In genomic region chr3:33834117-33834495, GRCh38 we compare ENCODE assay signal across 15 cellular contexts. TPM values are rescaled to one million over a fixed set of nuclear protein-coding genes. Genes with fewer than 3 reads are reported as not detected.
DNase-seq lines count a peak whose midpoint lies in the region; ATAC-seq, FAIRE-seq and TF ChIP-seq lines count a peak whose summit lies in the region.
"Had no signal": no experiment of that assay in that cellular context is flagged by ENCODE, and none has a peak within 500 bp of the region (broad histone marks: within the 10 kb centered on the region; RNA-seq: fewer than 3 reads in every experiment).

No MANE protein-coding gene starts in this region.

- TF ChIP-seq CTCF in GM12878 (IDR thresholded peaks at IDR 0.05 in 2 of 3, conservative IDR thresholded peaks at IDR 0.05 in 1 of 3; ENCODE audit: control insufficient read depth in 2 of 3, extremely low read depth in 1 of 3, insufficient read depth in 1 of 3, low read depth in 3 of 3, low read length in 3 of 3): no peak
- TF ChIP-seq CTCF in gastroesophageal sphincter (IDR thresholded peaks at IDR 0.05): no peak

- TF ChIP-seq EP300 in GM12878 (IDR thresholded peaks at IDR 0.05; ENCODE audit: borderline replicate concordance in 1 of 2, control insufficient read depth in 1 of 2, low read depth in 2 of 2, low read length in 2 of 2) (no peak), gastroesophageal sphincter (IDR thresholded peaks at IDR 0.05) (no peak)

- CTCF ChIA-PET in GM12878 (lab: Yijun Ruan, JAX): no interaction called here

- no peak overlapping the region for H2AFZ ChIP-seq in GM12878 (ENCODE audit: control insufficient read depth, low read depth, low read length)

- H3K9me3 ChIP-seq in GM12878 (replicated peaks; ENCODE audit: control insufficient read depth, insufficient read depth, low read length) (no peaks in the 10 kb centered on the region), gastroesophageal sphincter (no peaks in the 10 kb centered on the region)
- H3K9me3 ChIP-seq: lower lobe of right lung, suprapubic skin had no signal

- no peaks in the 10 kb centered on the region for H3K79me2 ChIP-seq in GM12878 (ENCODE audit: control insufficient read depth, insufficient read depth, low read length)

- H3K36me3 ChIP-seq in GM12878 (ENCODE audit: control insufficient read depth in 2 of 2, insufficient read depth in 2 of 2, low read length in 1 of 2) (peaks cover 3 to 26% of the 10 kb centered on the region in 2 experiments), gastroesophageal sphincter (peaks cover 0 to 70% of the 10 kb centered on the region in 2 donors)

- H3K4me1 ChIP-seq in GM12878 (ENCODE audit: control insufficient read depth, insufficient read depth, low read length): peaks cover 6% of the 10 kb centered on the region; the same call in 1 of the 2 replicates
- H3K4me1 ChIP-seq in gastroesophageal sphincter: no peaks in the 10 kb centered on the region
- H3K4me1 ChIP-seq: lower lobe of right lung had no signal

- TF ChIP-seq POLR2A in GM12878 (IDR thresholded peaks at IDR 0.05; ENCODE audit: low read depth, low read length) (no peak), gastroesophageal sphincter (IDR thresholded peaks at IDR 0.05) (no peak)

- no peak for FAIRE-seq in GM12878 (lab: Jason Lieb, UNC)
- FAIRE-seq: K562 had no signal

- WGBS in GM12878 (ENCODE audit: insufficient coverage, insufficient replicate concordance, low lambda C conversion rate, missing lambda C conversion rate): 18% methylated on average over 4 of the region's 4 CpGs
- WGBS in gastroesophageal sphincter (ENCODE audit: low coverage in 1 of 2), 2 donors: 88 to 97% methylated on average over 4 of the region's 4 CpGs

- no peak overlapping the region for H3K9ac ChIP-seq in GM12878 (ENCODE audit: control insufficient read depth, insufficient read depth, low read length)

- in situ Hi-C loops in GM12878 (cut with MboI): no loop called here

- 0 out of 2 replicates have a peak overlapping the region, but pooled peaks have one; percentile 46 for H3K27ac ChIP-seq in GM12878 (ENCODE audit: control insufficient read depth, insufficient read depth)
- no peak overlapping the region for H3K27ac ChIP-seq in gastroesophageal sphincter
- H3K27ac ChIP-seq: lower lobe of right lung, suprapubic skin had no signal

- POLR2A ChIA-PET in GM12878 (lab: Charles Lee): no interaction called here

- ATAC-seq in GM18868 (IDR thresholded peaks at IDR 0.05; ENCODE audit: unreplicated experiment): peak; percentile 45
- peak; percentile 39 for ATAC-seq in HG02884 (IDR thresholded peaks at IDR 0.05; ENCODE audit: unreplicated experiment)
- no peak; the same call in 2 of the 3 replicates for ATAC-seq in GM12878
- no peak for ATAC-seq in gastroesophageal sphincter
- no peak for ATAC-seq in HG03159 (IDR thresholded peaks at IDR 0.05; ENCODE audit: unreplicated experiment)
- ATAC-seq: K562, lower lobe of right lung had no signal

- H4K20me1 ChIP-seq in GM12878 (ENCODE audit: control insufficient read depth, insufficient read depth): no peaks in the 10 kb centered on the region

- TF ChIP-seq RAD21 in GM12878 (IDR thresholded peaks at IDR 0.05; ENCODE audit: insufficient read depth, low read depth, low read length): no peak

- SMC1A ChIA-PET in GM12878 (lab: Charles Lee; ENCODE audit: uncharacterized antibody, unreplicated experiment): interaction anchor here (1.0 to 1.1 kb wide), 2 partner anchors 15 to 18 kb away, joined by 3 read pairs; no protein-coding TSS in a partner anchor

- H3K27me3 ChIP-seq in GM12878 (replicated peaks in 1 of 2; ENCODE audit: control insufficient read depth in 2 of 2, insufficient read depth in 2 of 2, low read length in 1 of 2): no peaks in the 10 kb centered on the region
- H3K27me3 ChIP-seq in gastroesophageal sphincter: no peaks in the 10 kb centered on the region
- H3K27me3 ChIP-seq: suprapubic skin had no signal

- intact Hi-C loops in GM12878 (cut with micrococcal nuclease; ENCODE audit: unreplicated experiment): no loop called here

- no TSS peak for BruUV-seq in GM12878 (replicated peaks; lab: Mats Ljungman, UMichigan)

- H3K4me3 ChIP-seq in GM08714 (ENCODE audit: low read length) (peak overlapping the region; percentile 31; the same call in 1 of the 2 replicates), GM12878 (no peak overlapping the region), gastroesophageal sphincter (no peak overlapping the region)
- H3K4me3 ChIP-seq: K562, lower lobe of right lung, suprapubic skin had no signal

- RAD21 ChIA-PET in GM12878 (lab: Charles Lee; ENCODE audit: unreplicated experiment): no interaction called here

- DNase-seq in GM12878 (ENCODE audit: low read depth, low spot score): no peak
- DNase-seq in DMS 273 (lab: John Stamatoyannopoulos, UW; ENCODE audit: unreplicated experiment): no peak
- DNase-seq in stimulated activated CD4-positive, alpha-beta T cell treated with anti-CD3 and anti-CD28 coated beads, Interleukin-15, amount 100 ng/mL, for 24 hours: no peak
- DNase-seq: GF-D8, lower lobe of right lung, NCI-H1417 treated with DMSO at 0.1 percent for 48 hours, NCI-H69, SHP77 had no signal

- peak overlapping the region; percentile 56; the same call in 1 of the 2 replicates for H3K4me2 ChIP-seq in GM12878 (ENCODE audit: control insufficient read depth, insufficient read depth)

TF ChIP-seq in GM12878, 131 proteins besides CTCF, POLR2A, EP300 and RAD21:
- no peak for TF ChIP-seq SREBF1 (IDR thresholded peaks at IDR 0.05; ENCODE audit: low read length)
- no peak for TF ChIP-seq ZSCAN29 (IDR thresholded peaks at IDR 0.05)
- TF ChIP-seq ZNF274 (IDR thresholded peaks at IDR 0.05; ENCODE audit: insufficient read depth, insufficient read length): no peak
- no peak for TF ChIP-seq NFXL1 (IDR thresholded peaks at IDR 0.05; ENCODE audit: borderline replicate concordance)
- TF ChIP-seq TARDBP (IDR thresholded peaks at IDR 0.05; ENCODE audit: borderline replicate concordance): no peak
- TF ChIP-seq ZBTB40 (IDR thresholded peaks at IDR 0.05; ENCODE audit: borderline replicate concordance): no peak
- no peak for TF ChIP-seq SPI1 (IDR thresholded peaks at IDR 0.05; ENCODE audit: borderline replicate concordance, insufficient read depth, low read depth, low read length)

RNA-seq across cellular contexts. Expression of gene PDCD6IP, which starts 35.7 kb away (rescaled TPM):
- total RNA-seq in GM12878 (2013; cell fraction: nucleolus; rRNA removed): 481 and 495 TPM in 2 replicates
- total RNA-seq in GM12878 (2014; rRNA removed) (58.9 and 65.9 TPM in 2 replicates), GM12878 (2014; rRNA removed; fragmentation: Illumina TruSeq; extraction: Trizol) (86.7 and 87.1 TPM in 2 replicates), GM12878 (2021) (155 and 156 TPM in 2 replicates), gastroesophageal sphincter (100 to 1,000 TPM; 151 to 290 (median 186) TPM)
- polyA plus RNA-seq in GM12878 (2011; ENCODE audit: low read depth): 42.3 TPM
- polyA plus RNA-seq in GM12878 (2011; rRNA removed) (169 and 267 TPM in 2 replicates), GM12878 (2014; fragmentation: Illumina TruSeq; extraction: Trizol) (75.3 and 105 TPM in 2 replicates), GM12878 (2014; fragmentation: Nextera tagmentation; extraction: Ambion mirVana) (10 to 100 TPM; 16.0 to 20.0 TPM), GM12878 (2014; rRNA removed) (58.8 and 61.1 TPM in 2 replicates), GM12878 (2016; fragmentation: Nextera tagmentation; extraction: Ambion mirVana) (100 to 1,000 TPM; 130 to 134 TPM)
- polyA plus RNA-seq in GM12878 (2011; cell fraction: cytosol; rRNA removed): 62.6 and 115 TPM in 2 replicates
- polyA plus RNA-seq in GM12878 (2011; cell fraction: nucleus; rRNA removed): 237 and 363 TPM in 2 replicates
- 70.0 and 88.4 TPM in 2 replicates for polyA plus RNA-seq in GM12878 (2012)
- 99.0 and 102 TPM in 2 replicates for polyA minus RNA-seq in GM12878 (2011; rRNA and poly(A)+ RNA removed)
- 75.7 and 96.6 TPM in 2 replicates for polyA minus RNA-seq in GM12878 (2011; cell fraction: cytosol; rRNA and poly(A)+ RNA removed)
- 161 and 256 TPM in 2 replicates for polyA minus RNA-seq in GM12878 (2011; cell fraction: nucleus; rRNA and poly(A)+ RNA removed)

Comparison
In these comparisons a context has a peak if more than half of its experiments do, and no peak if none do; other contexts are left out.
1. ATAC-seq: peak in GM18868 (single experiment) and HG02884 (single experiment); none in GM12878 (single experiment), gastroesophageal sphincter (single experiment) and HG03159 (single experiment).